8 cellular contexts compared by ENCODE assay signal in the genomic region with DNA sequence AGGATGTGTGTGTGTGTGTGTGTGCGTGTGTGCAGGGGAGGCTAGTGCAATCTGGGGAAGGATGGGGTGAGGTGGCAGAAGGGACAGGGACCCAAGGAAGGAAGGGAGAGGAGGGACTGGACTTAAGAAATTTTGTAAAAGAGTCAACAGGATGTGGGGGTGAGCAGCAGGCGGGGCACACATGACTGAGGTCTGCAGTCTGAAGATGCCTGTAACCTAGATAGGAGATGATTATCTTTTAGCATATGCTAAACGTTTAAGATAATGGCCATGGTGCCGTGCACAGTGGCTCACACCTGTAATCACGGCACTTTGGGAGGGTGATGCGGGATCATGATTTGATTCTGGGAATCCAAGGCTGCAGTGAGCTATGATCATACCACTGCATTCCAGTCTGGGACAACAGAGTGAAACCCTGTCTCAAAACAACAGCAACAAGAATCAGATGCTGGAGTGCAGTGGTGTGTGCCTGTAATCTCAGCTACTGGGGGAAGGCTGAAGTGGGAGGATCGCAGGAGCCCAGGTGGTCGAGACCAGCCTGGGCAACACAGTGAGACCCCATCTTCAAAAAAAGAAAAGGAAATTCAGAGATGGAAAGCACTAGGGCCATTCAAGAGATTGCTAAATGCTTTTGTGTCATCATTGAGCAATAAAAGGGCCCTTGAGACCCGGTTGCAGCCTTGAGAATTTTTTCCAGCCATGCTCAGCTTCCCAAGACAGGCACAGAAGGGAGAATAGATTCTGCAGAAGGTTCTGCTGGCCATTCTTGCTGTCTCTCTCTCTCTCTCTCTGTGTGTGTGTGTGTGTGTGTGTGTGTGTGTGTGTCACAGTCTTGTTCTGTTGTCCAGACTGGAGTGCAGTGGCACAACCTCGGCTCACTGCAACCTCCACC. TPM values are rescaled to one million over a fixed set of nuclear protein-coding genes. Genes with fewer than 3 reads are reported as not detected.
DNase-seq lines count a peak whose midpoint lies in the region; ATAC-seq and TF ChIP-seq lines count a peak whose summit lies in the region.

No MANE protein-coding gene starts in this region.

- H3K36me3 Mint-ChIP-seq in activated naive CD8-positive, alpha-beta T cell treated with anti-CD3 and anti-CD28 coated beads, Interleukin-2, amount 50 U/mL, for 24 hours (ENCODE audit: low read depth): peaks cover 3% of the 10 kb centered on the region

- H3K9me3 Mint-ChIP-seq in activated naive CD8-positive, alpha-beta T cell treated with anti-CD3 and anti-CD28 coated beads, Interleukin-2, amount 50 U/mL, for 24 hours: no peaks in the 10 kb centered on the region

- H3K27ac ChIP-seq in neutrophil: peak overlapping the region; percentile 98

- H3K9me3 ChIP-seq in neutrophil: peaks cover 5% of the 10 kb centered on the region

- H3K4me3 Mint-ChIP-seq in activated naive CD8-positive, alpha-beta T cell treated with anti-CD3 and anti-CD28 coated beads, Interleukin-2, amount 50 U/mL, for 24 hours: peak overlapping the region; percentile 2

- H3K4me1 Mint-ChIP-seq in activated naive CD8-positive, alpha-beta T cell treated with anti-CD3 and anti-CD28 coated beads, Interleukin-2, amount 50 U/mL, for 24 hours: peaks cover 47% of the 10 kb centered on the region

- H3K4me3 ChIP-seq in neutrophil (ENCODE audit: low read depth in 1 of 2, low read length in 1 of 2) (peak overlapping the region; percentile 39 to 47), H7 (ENCODE audit: insufficient read depth, low read depth, low read length) (no peak overlapping the region)

- peak overlapping the region; percentile 75 for H3K27ac Mint-ChIP-seq in activated naive CD8-positive, alpha-beta T cell treated with anti-CD3 and anti-CD28 coated beads, Interleukin-2, amount 50 U/mL, for 24 hours

- H3K27me3 Mint-ChIP-seq in activated naive CD8-positive, alpha-beta T cell treated with anti-CD3 and anti-CD28 coated beads, Interleukin-2, amount 50 U/mL, for 24 hours: no peaks in the 10 kb centered on the region

- TF ChIP-seq CTCF in neutrophil (IDR thresholded peaks at IDR 0.05): no peak

- peak; percentile 45 for DNase-seq in ELR (ENCODE audit: low read depth)
- peak; percentile 27 for DNase-seq in SIG-M5 (lab: John Stamatoyannopoulos, UW)
- no peak for DNase-seq in activated naive CD8-positive, alpha-beta T cell treated with anti-CD3 and anti-CD28 coated beads, Interleukin-2, amount 50 U/mL, for 24 hours
- no peak for DNase-seq in NCI-H2029 (lab: John Stamatoyannopoulos, UW)
- DNase-seq in NCI-H1417 treated with DMSO at 0.1 percent for 48 hours (lab: John Stamatoyannopoulos, UW): no peak
- no peak for DNase-seq in H7

- peaks cover 38% of the 10 kb centered on the region for H3K36me3 ChIP-seq in neutrophil
- no peaks in the 10 kb centered on the region for H3K36me3 ChIP-seq in H7 (replicated peaks; ENCODE audit: control insufficient read depth, insufficient read depth, low read length)

- no peaks in the 10 kb centered on the region for H3K27me3 ChIP-seq in neutrophil
- H3K27me3 ChIP-seq in H7 (ENCODE audit: control insufficient read depth, insufficient read depth, low read length): no peaks in the 10 kb centered on the region

- peaks cover 61 to 64% of the 10 kb centered on the region in 2 experiments for H3K4me1 ChIP-seq in neutrophil (ENCODE audit: control insufficient read depth in 1 of 2, insufficient read depth in 1 of 2, low read depth in 1 of 2, low read length in 1 of 2)

- no peak for ATAC-seq in activated naive CD8-positive, alpha-beta T cell treated with anti-CD3 and anti-CD28 coated beads, Interleukin-2, amount 50 U/mL, for 24 hours
- no peak for ATAC-seq in GM18498 (IDR thresholded peaks at IDR 0.05; ENCODE audit: unreplicated experiment)

RNA-seq across cellular contexts. Expression of gene ZNF414, which starts 3.8 kb away (rescaled TPM):
- 7.6 and 13.1 TPM in 2 replicates for total RNA-seq in H7 (2014; rRNA removed; shearing (Covaris generic))

RNA-seq across cellular contexts. Expression of gene PRAM1, which starts 15.4 kb away (rescaled TPM):
- 0.07 TPM in 2 replicates for total RNA-seq in H7 (2014; rRNA removed; shearing (Covaris generic))

RNA-seq across cellular contexts. Expression of gene MYO1F, which starts 59.4 kb away (rescaled TPM):
- total RNA-seq in H7 (2014; rRNA removed; shearing (Covaris generic)): 3.0 and 4.5 TPM in 2 replicates

Comparison
In these comparisons a context has a peak if more than half of its experiments do, and no peak if none do; other contexts are left out.
1. DNase-seq: peak in ELR (single experiment) and SIG-M5 (single experiment); none in activated naive CD8-positive, alpha-beta T cell treated with anti-CD3 and anti-CD28 coated beads, Interleukin-2, amount 50 U/mL, for 24 hours (single experiment), NCI-H2029 (single experiment), NCI-H1417 treated with DMSO at 0.1 percent for 48 hours (single experiment) and H7 (single experiment).